Comparison of ENCODE assay signal across 9 cellular contexts in the genomic region with DNA sequence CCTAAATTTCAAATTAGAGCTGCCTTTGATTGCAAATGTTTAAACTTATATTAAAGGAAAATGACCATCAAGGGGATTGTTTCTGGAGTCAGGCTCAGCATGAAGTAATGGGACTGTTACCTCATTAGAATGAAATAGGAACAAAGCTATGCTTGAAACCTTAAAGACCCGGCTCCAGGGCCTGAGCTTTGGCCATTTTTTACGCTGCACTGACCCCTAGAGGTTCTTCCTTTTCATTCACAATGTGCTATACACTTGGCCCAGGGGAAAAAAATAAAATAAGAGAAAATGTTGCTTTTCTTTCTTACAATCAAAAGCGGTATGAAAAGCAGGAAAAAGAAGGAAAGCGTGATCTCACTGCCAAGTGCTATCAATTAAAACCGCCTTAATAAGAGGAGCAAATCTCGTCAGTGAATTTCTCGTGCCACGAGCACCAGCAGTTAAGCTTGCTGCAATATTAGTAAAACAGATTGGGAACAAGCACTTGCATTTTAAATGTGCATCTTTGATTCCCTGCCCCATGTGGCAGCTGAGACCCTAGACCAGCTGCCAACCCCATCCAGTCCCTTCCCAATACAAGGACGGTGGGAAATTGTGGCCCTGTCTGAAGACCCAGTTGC.
DNase-seq lines count a peak whose midpoint lies in the region; ATAC-seq, FAIRE-seq and TF ChIP-seq lines count a peak whose summit lies in the region.
"Had no signal": no experiment of that assay in that cellular context is flagged by ENCODE, and none has a peak within 500 bp of the region (broad histone marks: within the 10 kb centered on the region; RNA-seq: fewer than 3 reads in every experiment).

No MANE protein-coding gene starts in this region.

- peak; percentile 64 for DNase-seq in activated naive CD4-positive, alpha-beta T cell treated with anti-CD3 and anti-CD28 coated beads for 36 hours
- no peak for DNase-seq in activated naive CD4-positive, alpha-beta T cell treated with anti-CD3 and anti-CD28 coated beads, Interleukin-2, amount 50 U/mL, for 16 hours
- DNase-seq in RPMI7951 (ENCODE audit: low read depth) (peak; percentile 39), fibroblast of lung (ENCODE audit: low read depth in 2 of 2) (peak; percentile 31 to 68), pancreas (no peak)
- DNase-seq in activated T-cell treated with anti-CD3 and anti-CD28 coated beads, Interleukin-2, amount 50 U/mL, for 1 hour, result no peak

- no peak overlapping the region for H3K4me3 ChIP-seq in fibroblast of lung (replicated peaks in 1 of 4; ENCODE audit: control extremely low read depth in 1 of 4, insufficient read depth in 1 of 4, low read depth in 3 of 4, low read length in 4 of 4)
- no peak overlapping the region for H3K4me3 ChIP-seq in pancreas

- H4K20me1 ChIP-seq in fibroblast of lung (ENCODE audit: control insufficient read depth, extremely low read depth, insufficient read depth, low read length), result no peaks in the 10 kb centered on the region

- H3K9me3 Mint-ChIP-seq in activated naive CD4-positive, alpha-beta T cell treated with anti-CD3 and anti-CD28 coated beads for 36 hours, result no peaks in the 10 kb centered on the region

- H3K4me1 ChIP-seq in fibroblast of lung (ENCODE audit: control insufficient read depth, extremely low read depth, insufficient read depth, low read length), result no peaks in the 10 kb centered on the region
- no peaks in the 10 kb centered on the region for H3K4me1 ChIP-seq in pancreas

- H3K4me1 Mint-ChIP-seq in activated naive CD4-positive, alpha-beta T cell treated with anti-CD3 and anti-CD28 coated beads for 36 hours (ENCODE audit: low read depth), result peaks cover 5% of the 10 kb centered on the region

- no peak overlapping the region for H3K9ac ChIP-seq in fibroblast of lung (ENCODE audit: insufficient read depth, low read length)

- TF ChIP-seq EP300 in Ishikawa (IDR thresholded peaks at IDR 0.05; ENCODE audit: borderline replicate concordance), result no peak

- CTCF ChIA-PET in activated naive CD4-positive, alpha-beta T cell treated with anti-CD3 and anti-CD28 coated beads for 36 hours (lab: Charles Lee), result interaction anchor here (0.7 to 3.2 kb wide), 8 partner anchors 8 to 564 kb away, joined by 3 to 18 read pairs (median 4); a partner anchor contains a TSS

- no peaks in the 10 kb centered on the region for H3K9me3 ChIP-seq in fibroblast of lung (ENCODE audit: control insufficient read depth, insufficient read depth, low read depth, low read length)
- no peaks in the 10 kb centered on the region for H3K9me3 ChIP-seq in pancreas

- no peak overlapping the region for H3K4me2 ChIP-seq in fibroblast of lung (ENCODE audit: extremely low read depth, insufficient read depth, low read length)

- H3K27me3 Mint-ChIP-seq in activated naive CD4-positive, alpha-beta T cell treated with anti-CD3 and anti-CD28 coated beads for 36 hours (ENCODE audit: low read depth), result no peaks in the 10 kb centered on the region

- TF ChIP-seq RAD21 in Ishikawa (IDR thresholded peaks at IDR 0.05; ENCODE audit: low read depth), result peak; percentile 65

- H3K27me3 ChIP-seq in fibroblast of lung (ENCODE audit: control insufficient read depth, insufficient read depth, low read length) (no peaks in the 10 kb centered on the region), pancreas (no peaks in the 10 kb centered on the region)

- no peaks in the 10 kb centered on the region for H3K79me2 ChIP-seq in fibroblast of lung (ENCODE audit: control insufficient read depth, insufficient read depth, low read length)

- H3K27ac ChIP-seq in fibroblast of lung (ENCODE audit: insufficient read depth, low read length), result no peak overlapping the region
- H3K27ac ChIP-seq in pancreas, result no peak overlapping the region

- no peaks in the 10 kb centered on the region for H3K36me3 ChIP-seq in fibroblast of lung (ENCODE audit: control insufficient read depth, insufficient read depth, low read length)
- H3K36me3 ChIP-seq in pancreas, result no peaks in the 10 kb centered on the region

- intact Hi-C loops in activated naive CD4-positive, alpha-beta T cell treated with anti-CD3 and anti-CD28 coated beads for 36 hours (cut with micrococcal nuclease), result no loop called here
- intact Hi-C loops in pancreas (cut with DNase I), result no loop called here

- whole genome bisulfite sequencing in pancreas, 2 donors, result 69 to 73% methylated on average over 9 of the region's 9 CpGs

- TF ChIP-seq CTCF in fibroblast of lung (conservative IDR thresholded peaks at IDR 0.05 in 1 of 2, IDR thresholded peaks at IDR 0.05 in 1 of 2; ENCODE audit: low read depth in 1 of 2, low read length in 2 of 2), result peak; percentile 60 to 66
- TF ChIP-seq CTCF in pancreas (IDR thresholded peaks at IDR 0.05), result peak in 2 of 4 donors; percentile 17 to 24

- H2AFZ ChIP-seq in fibroblast of lung (ENCODE audit: low read length), result no peak overlapping the region

- H3K27ac Mint-ChIP-seq in activated naive CD4-positive, alpha-beta T cell treated with anti-CD3 and anti-CD28 coated beads for 36 hours, result no peak overlapping the region

- no peak for FAIRE-seq in pancreas (lab: Jason Lieb, UNC)
- FAIRE-seq: colon had no signal

- no peaks in the 10 kb centered on the region for H3K36me3 Mint-ChIP-seq in activated naive CD4-positive, alpha-beta T cell treated with anti-CD3 and anti-CD28 coated beads for 36 hours (ENCODE audit: low read depth)

- no peak overlapping the region for H3K4me3 Mint-ChIP-seq in activated naive CD4-positive, alpha-beta T cell treated with anti-CD3 and anti-CD28 coated beads for 36 hours

- ATAC-seq in GM21737 (IDR thresholded peaks at IDR 0.05; ENCODE audit: unreplicated experiment) (peak; percentile 71), pancreas (peak in 3 of 4 donors; percentile 61 to 76 (median 70))

TF ChIP-seq in Ishikawa, 13 proteins besides CTCF, POLR2A, EP300 and RAD21:
- TF ChIP-seq, protein P1, sequence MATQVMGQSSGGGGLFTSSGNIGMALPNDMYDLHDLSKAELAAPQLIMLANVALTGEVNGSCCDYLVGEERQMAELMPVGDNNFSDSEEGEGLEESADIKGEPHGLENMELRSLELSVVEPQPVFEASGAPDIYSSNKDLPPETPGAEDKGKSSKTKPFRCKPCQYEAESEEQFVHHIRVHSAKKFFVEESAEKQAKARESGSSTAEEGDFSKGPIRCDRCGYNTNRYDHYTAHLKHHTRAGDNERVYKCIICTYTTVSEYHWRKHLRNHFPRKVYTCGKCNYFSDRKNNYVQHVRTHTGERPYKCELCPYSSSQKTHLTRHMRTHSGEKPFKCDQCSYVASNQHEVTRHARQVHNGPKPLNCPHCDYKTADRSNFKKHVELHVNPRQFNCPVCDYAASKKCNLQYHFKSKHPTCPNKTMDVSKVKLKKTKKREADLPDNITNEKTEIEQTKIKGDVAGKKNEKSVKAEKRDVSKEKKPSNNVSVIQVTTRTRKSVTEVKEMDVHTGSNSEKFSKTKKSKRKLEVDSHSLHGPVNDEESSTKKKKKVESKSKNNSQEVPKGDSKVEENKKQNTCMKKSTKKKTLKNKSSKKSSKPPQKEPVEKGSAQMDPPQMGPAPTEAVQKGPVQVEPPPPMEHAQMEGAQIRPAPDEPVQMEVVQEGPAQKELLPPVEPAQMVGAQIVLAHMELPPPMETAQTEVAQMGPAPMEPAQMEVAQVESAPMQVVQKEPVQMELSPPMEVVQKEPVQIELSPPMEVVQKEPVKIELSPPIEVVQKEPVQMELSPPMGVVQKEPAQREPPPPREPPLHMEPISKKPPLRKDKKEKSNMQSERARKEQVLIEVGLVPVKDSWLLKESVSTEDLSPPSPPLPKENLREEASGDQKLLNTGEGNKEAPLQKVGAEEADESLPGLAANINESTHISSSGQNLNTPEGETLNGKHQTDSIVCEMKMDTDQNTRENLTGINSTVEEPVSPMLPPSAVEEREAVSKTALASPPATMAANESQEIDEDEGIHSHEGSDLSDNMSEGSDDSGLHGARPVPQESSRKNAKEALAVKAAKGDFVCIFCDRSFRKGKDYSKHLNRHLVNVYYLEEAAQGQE (IDR thresholded peaks at IDR 0.05; ENCODE audit: low read depth), result no peak
- TF ChIP-seq, protein P2, sequence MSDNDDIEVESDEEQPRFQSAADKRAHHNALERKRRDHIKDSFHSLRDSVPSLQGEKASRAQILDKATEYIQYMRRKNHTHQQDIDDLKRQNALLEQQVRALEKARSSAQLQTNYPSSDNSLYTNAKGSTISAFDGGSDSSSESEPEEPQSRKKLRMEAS (IDR thresholded peaks at IDR 0.05), result no peak
- TF ChIP-seq FOXM1 (IDR thresholded peaks at IDR 0.05; ENCODE audit: borderline replicate concordance, low read depth), result no peak

Comparison
In these comparisons a context has a peak if more than half of its experiments do, and no peak if none do; other contexts are left out.
1. DNase-seq: peak in activated naive CD4-positive, alpha-beta T cell treated with anti-CD3 and anti-CD28 coated beads for 36 hours (single experiment), RPMI7951 (single experiment) and fibroblast of lung (2 of 2); none in activated naive CD4-positive, alpha-beta T cell treated with anti-CD3 and anti-CD28 coated beads, Interleukin-2, amount 50 U/mL, for 16 hours (single experiment), pancreas (0 of 6) and activated T-cell treated with anti-CD3 and anti-CD28 coated beads, Interleukin-2, amount 50 U/mL, for 1 hour (single experiment).